ENCODE assay signal across 10 cellular contexts in the genomic region with DNA sequence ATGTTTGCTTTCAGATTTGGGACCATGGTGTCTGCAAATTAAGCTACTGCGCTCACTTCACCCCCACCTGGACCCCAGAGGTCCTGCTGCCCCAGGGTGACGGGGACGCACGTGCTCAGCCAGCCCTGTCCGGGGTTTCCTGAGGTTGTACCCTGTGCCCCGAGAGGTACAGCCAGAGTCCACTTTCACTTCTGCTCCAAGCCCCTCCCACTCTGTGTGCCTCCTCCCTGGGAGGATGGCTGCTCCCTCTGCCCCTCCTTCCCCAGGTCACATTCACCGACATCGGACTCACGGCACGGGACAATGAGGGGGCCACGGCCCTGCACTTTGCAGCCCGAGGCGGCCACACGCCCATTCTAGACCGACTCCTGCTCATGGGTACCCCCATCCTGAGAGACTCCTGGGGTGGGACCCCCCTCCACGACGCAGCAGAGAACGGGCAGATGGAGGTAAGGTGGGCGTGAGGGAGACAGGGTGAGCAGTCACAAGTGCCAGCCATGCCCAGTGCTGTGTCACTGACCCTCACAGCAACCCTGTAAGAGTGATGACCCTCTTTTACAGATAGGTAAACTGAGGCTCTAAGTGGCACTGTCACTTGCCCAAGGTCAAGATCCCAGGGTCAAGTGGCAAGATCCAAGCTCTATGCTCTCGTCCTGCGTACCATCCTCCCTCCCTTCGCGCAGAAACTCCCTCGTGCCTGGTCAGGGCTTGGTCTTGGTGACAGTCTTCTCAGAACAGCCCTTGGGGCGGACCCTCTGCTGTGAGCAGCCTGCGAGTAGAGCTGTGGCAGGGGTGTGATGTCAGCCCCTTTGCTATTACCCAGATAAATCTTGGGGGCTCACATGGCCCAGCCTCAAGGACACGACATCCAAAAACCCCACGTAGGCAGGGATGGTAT. TPM values are rescaled to one million over a fixed set of nuclear protein-coding genes. Genes with fewer than 3 reads are reported as not detected.
DNase-seq lines count a peak whose midpoint lies in the region; ATAC-seq and TF ChIP-seq lines count a peak whose summit lies in the region.
"Had no signal": no experiment of that assay in that cellular context is flagged by ENCODE, and none has a peak within 500 bp of the region (broad histone marks: within the 10 kb centered on the region; RNA-seq: fewer than 3 reads in every experiment).

No MANE protein-coding gene starts in this region.

- H3K4me1 ChIP-seq in right lobe of liver: peaks cover 0 to 7% (median 3%) of the 10 kb centered on the region in 4 donors
- H3K4me1 ChIP-seq in CD8-positive, alpha-beta memory T cell (ENCODE audit: insufficient read depth, low read length): no peaks in the 10 kb centered on the region

- H3K4me1 Mint-ChIP-seq in CD8-positive, alpha-beta memory T cell: peaks cover 0 to 16% (median 0%) of the 10 kb centered on the region in 3 donors

- peak overlapping the region in 2 of 3 donors; percentile 50 to 73 for H3K27ac ChIP-seq in right lobe of liver
- H3K27ac ChIP-seq in CD8-positive, alpha-beta memory T cell (ENCODE audit: low read depth, low read length): no peak overlapping the region

- peak overlapping the region in 2 of 3 donors; percentile 24 to 30 for H3K4me3 ChIP-seq in right lobe of liver
- H3K4me3 ChIP-seq in CD8-positive, alpha-beta memory T cell (ENCODE audit: low read length): no peak overlapping the region

- H3K4me3 Mint-ChIP-seq in CD8-positive, alpha-beta memory T cell: no peak overlapping the region

- 0% methylated on average over 4 of the region's 28 CpGs for WGBS in right lobe of liver (ENCODE audit: insufficient coverage, low coverage, low lambda C conversion rate, missing lambda C conversion rate)

- no peaks in the 10 kb centered on the region for H3K36me3 ChIP-seq in right lobe of liver
- H3K36me3 ChIP-seq in CD8-positive, alpha-beta memory T cell (ENCODE audit: insufficient read depth, low read length): no peaks in the 10 kb centered on the region

- ATAC-seq in GM21529 (IDR thresholded peaks at IDR 0.05; ENCODE audit: unreplicated experiment) (peak; percentile 83), right lobe of liver (peak; percentile 94 to 97 (median 95))

- TF ChIP-seq POLR2A in right lobe of liver (IDR thresholded peaks at IDR 0.05): no peak

- no peak for TF ChIP-seq CTCF in GM13976 (IDR thresholded peaks at IDR 0.05; ENCODE audit: borderline replicate concordance, control extremely low read depth, extremely low read depth, insufficient read depth, missing control alignments)
- TF ChIP-seq CTCF in right lobe of liver (IDR thresholded peaks at IDR 0.05): no peak

- DNase-seq in GM13976 (ENCODE audit: low spot score) (peak; percentile 76), NCI-H146 treated with DMSO at 0.1 percent for 48 hours (lab: John Stamatoyannopoulos, UW; ENCODE audit: unreplicated experiment) (peak; percentile 27), right lobe of liver (peak; percentile 76 to 89 (median 88)), putamen (ENCODE audit: low spot score) (no peak), NCI-H526 (lab: John Stamatoyannopoulos, UW) (no peak), retina (no peak)
- no peak for DNase-seq in CD8-positive, alpha-beta memory T cell

- peaks cover 3 to 11% (median 9%) of the 10 kb centered on the region in 5 donors for H3K9me3 Mint-ChIP-seq in CD8-positive, alpha-beta memory T cell

- H3K36me3 Mint-ChIP-seq in CD8-positive, alpha-beta memory T cell: peaks cover 0 to 4% (median under 1%) of the 10 kb centered on the region in 3 donors

- no peaks in the 10 kb centered on the region for H3K9me3 ChIP-seq in right lobe of liver
- peaks cover 1% of the 10 kb centered on the region for H3K9me3 ChIP-seq in CD8-positive, alpha-beta memory T cell (ENCODE audit: low read length)

- intact Hi-C loops in right lobe of liver (cut with DNase I): no loop called here

- no peak overlapping the region for H3K27ac Mint-ChIP-seq in CD8-positive, alpha-beta memory T cell

- CTCF ChIA-PET in CD8-positive, alpha-beta memory T cell (lab: Charles Lee): no interaction called here

- in situ Hi-C loops in GM13976 (cut with MboI; ENCODE audit: low sequenced_read_pairs, unreplicated experiment): no loop called here

- POLR2A ChIA-PET in CD8-positive, alpha-beta memory T cell (lab: Charles Lee): no interaction called here

- H3K27me3 ChIP-seq in right lobe of liver: no peaks in the 10 kb centered on the region
- no peaks in the 10 kb centered on the region for H3K27me3 ChIP-seq in CD8-positive, alpha-beta memory T cell (ENCODE audit: insufficient read depth, low read length, poor library complexity, severe bottlenecking)

- no peaks in the 10 kb centered on the region for H3K27me3 Mint-ChIP-seq in CD8-positive, alpha-beta memory T cell

RNA-seq across cellular contexts. Expression of a gene that starts 7.6 kb away (rescaled TPM):
- 1 to 10 TPM in 1 of 6 experiments, under 1 TPM in 5; 0.11 to 1.1 (median 0.50) TPM for total RNA-seq in right lobe of liver
- not detected for total RNA-seq in CD8-positive, alpha-beta memory T cell
- not detected for polyA plus RNA-seq in CD8-positive, alpha-beta memory T cell

RNA-seq across cellular contexts. Expression of a gene that starts 30.7 kb away (rescaled TPM):
- total RNA-seq in right lobe of liver: under 1 TPM in 4 of 6 experiments, not detected in 2; 0.04 to 0.19 (median 0.11) TPM
- total RNA-seq in CD8-positive, alpha-beta memory T cell: not detected
- not detected for polyA plus RNA-seq in CD8-positive, alpha-beta memory T cell
- total RNA-seq: HT1080, pulmonary artery endothelial cell had no signal

RNA-seq across cellular contexts. Expression of a gene that starts 47.0 kb away (rescaled TPM):
- 10 to 100 TPM; 24.4 to 54.2 (median 35.9) TPM for total RNA-seq in right lobe of liver
- 10 to 100 TPM; 64.8 to 70.5 TPM for total RNA-seq in CD8-positive, alpha-beta memory T cell
- polyA plus RNA-seq in CD8-positive, alpha-beta memory T cell: 16.1 TPM

RNA-seq across cellular contexts. Expression of a gene that starts 51.0 kb away (rescaled TPM):
- total RNA-seq in right lobe of liver: 1 to 10 TPM in 1 of 6 experiments, under 1 TPM in 2, not detected in 3; 0.27 to 1.4 (median 0.31) TPM
- total RNA-seq in CD8-positive, alpha-beta memory T cell: under 1 TPM in 1 of 2 experiments, not detected in 1; 0.24 TPM
- not detected for polyA plus RNA-seq in CD8-positive, alpha-beta memory T cell

Comparison
In these comparisons a context has a peak if more than half of its experiments do, and no peak if none do; other contexts are left out.
1. DNase-seq: peak in GM13976 (single experiment), NCI-H146 treated with DMSO at 0.1 percent for 48 hours (single experiment) and right lobe of liver (3 of 3); none in putamen (single experiment), NCI-H526 (0 of 2), CD8-positive, alpha-beta memory T cell (0 of 5) and retina (single experiment).